In the genomic region with DNA sequence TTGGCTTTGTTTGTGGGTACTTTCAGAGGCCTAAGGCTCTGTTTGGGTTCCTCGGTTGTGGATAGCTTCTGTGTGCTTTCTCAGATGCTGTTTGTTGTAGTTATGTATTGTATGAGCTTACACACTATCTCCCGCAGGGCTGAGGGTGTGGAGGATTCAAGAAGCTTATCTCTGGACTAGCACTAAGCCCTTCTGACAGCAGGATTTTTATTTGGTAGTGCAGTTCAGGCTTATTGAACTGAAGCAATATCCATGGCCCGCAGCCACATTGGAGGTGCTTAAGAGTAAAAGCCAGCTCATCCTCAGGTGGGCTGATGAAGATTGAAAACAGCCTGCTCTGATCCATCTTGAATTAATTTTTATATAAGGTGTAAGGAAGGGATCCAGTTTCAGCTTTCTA, we compare ENCODE assay signal across 19 cellular contexts.
"Had no signal": no experiment of that assay in that cellular context is flagged by ENCODE, and none has a peak within 500 bp of the region (broad histone marks: within the 10 kb centered on the region; RNA-seq: fewer than 3 reads in every experiment).

No MANE protein-coding gene starts in this region.

- DNase-seq: KBM-7, MV-4-11, NCI-H1048, NCI-H1105, NCI-H1417, NCI-H1436 treated with DMSO at 0.1 percent for 48 hours, NCI-H1694, NCI-H187 treated with DMSO at 0.1 percent for 48 hours, NCI-H2029 treated with DMSO at 0.1 percent for 48 hours, NCI-H2171 treated with DMSO at 0.1 percent for 48 hours, NCI-H345, NCI-H446 treated with DMSO at 0.1 percent for 48 hours, NCI-H510A treated with DMSO at 0.1 percent for 48 hours, NCI-H526, PC-3, SHP77 had no signal

- H3K27ac ChIP-seq: RWPE1 had no signal

- ATAC-seq: Panc1, PC-3, SK-N-SH treated with all-trans-retinoic acid at 6 μM for 48 hours had no signal
